Comparison of ENCODE assay signal across 17 cellular contexts in the genomic region with DNA sequence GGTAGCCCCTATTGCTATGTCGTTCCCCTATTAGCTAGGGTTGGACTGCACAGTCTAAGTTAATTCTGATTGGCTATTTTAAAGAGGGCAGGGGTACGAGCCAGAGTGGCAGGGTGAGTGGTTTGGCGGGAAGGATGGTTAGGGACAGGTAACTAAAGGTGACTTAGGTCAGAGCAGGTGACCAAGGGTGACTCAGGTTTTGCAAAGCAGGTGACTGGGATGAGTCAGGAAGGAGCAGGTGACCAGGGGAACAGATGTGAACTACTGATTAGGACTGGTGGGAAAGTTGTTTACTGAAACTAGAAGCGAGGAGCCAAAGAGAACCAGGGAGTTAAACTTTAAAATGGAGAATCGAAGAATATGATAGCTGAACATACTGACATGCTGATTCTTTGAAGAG.
DNase-seq lines count a peak whose midpoint lies in the region; ATAC-seq and TF ChIP-seq lines count a peak whose summit lies in the region.
"Had no signal": no experiment of that assay in that cellular context is flagged by ENCODE, and none has a peak within 500 bp of the region (broad histone marks: within the 10 kb centered on the region; RNA-seq: fewer than 3 reads in every experiment).

No MANE protein-coding gene starts in this region.

- no peaks in the 10 kb centered on the region for H3K79me1 ChIP-seq in trophoblast cell (ENCODE audit: low read length)

- DNase-seq in SJSA1 (ENCODE audit: low read depth in 1 of 2, low spot score in 2 of 2) (no peak), endothelial cell (ENCODE audit: low spot score) (no peak), kidney tubule cell (ENCODE audit: low spot score) (peak; percentile 5), trophoblast cell (peak; percentile 58 to 79), mucosa of gallbladder (ENCODE audit: low spot score) (no peak), esophagus squamous epithelium (lab: John Stamatoyannopoulos, UW) (no peak)
- DNase-seq: ACHN; AML-193; Caco-2; CD4-positive, alpha-beta T cell; DMS79 treated with DMSO at 0.1 percent for 48 hours; GF-D8; GM23248 had no signal

- H2AFZ ChIP-seq in trophoblast cell (ENCODE audit: insufficient read depth, low read length, poor library complexity), result no peak overlapping the region
- H2AFZ ChIP-seq: GM23248 had no signal

- H3K4me1 Mint-ChIP-seq in endothelial cell (ENCODE audit: unreplicated experiment), result peaks cover 2% of the 10 kb centered on the region

- H3K27ac ChIP-seq in SJSA1 (peak overlapping the region; percentile 56), trophoblast cell (ENCODE audit: low read depth, low read length) (no peak overlapping the region), esophagus squamous epithelium (no peak overlapping the region)
- H3K27ac ChIP-seq: C4-2B, GM23248, HL-60 had no signal

- H3K4me2 ChIP-seq in trophoblast cell (ENCODE audit: low read length), result no peak overlapping the region

- H3K4me3 ChIP-seq in SJSA1 (no peak overlapping the region), trophoblast cell (ENCODE audit: low read depth, low read length) (no peak overlapping the region), esophagus squamous epithelium (no peak overlapping the region)
- H3K4me3 ChIP-seq: GM23248, HAP-1 had no signal

- peaks cover 4% of the 10 kb centered on the region for H3K9me3 Mint-ChIP-seq in endothelial cell (ENCODE audit: unreplicated experiment)

- H3K27me3 ChIP-seq in SJSA1 (replicated peaks), result no peaks in the 10 kb centered on the region
- H3K27me3 ChIP-seq in trophoblast cell (ENCODE audit: insufficient read depth, low read length), result no peaks in the 10 kb centered on the region
- no peaks in the 10 kb centered on the region for H3K27me3 ChIP-seq in esophagus squamous epithelium

- H3K4me1 ChIP-seq in SJSA1 (replicated peaks) (peaks cover 24% of the 10 kb centered on the region), trophoblast cell (ENCODE audit: control insufficient read depth in 1 of 2, insufficient read depth in 2 of 2, low read length in 2 of 2) (no peaks in the 10 kb centered on the region), esophagus squamous epithelium (peaks cover 0 to 12% (median 0%) of the 10 kb centered on the region in 3 donors)
- H3K4me1 ChIP-seq: Caco-2, HAP-1 had no signal

- H3K79me2 ChIP-seq in trophoblast cell (ENCODE audit: control insufficient read depth, insufficient read depth, low read length, poor library complexity), result no peaks in the 10 kb centered on the region

- H2BK12ac ChIP-seq in trophoblast cell (ENCODE audit: low read length), result no peak overlapping the region

- WGBS in trophoblast cell (ENCODE audit: extremely low coverage, insufficient coverage, insufficient read length), result no CpG with 5 or more reads among the region's 5 CpGs
- 87 to 93% methylated on average over 5 of the region's 5 CpGs for WGBS in esophagus squamous epithelium, 2 donors

- no peak overlapping the region for H3K14ac ChIP-seq in trophoblast cell (ENCODE audit: low read length)

- no peak overlapping the region for H2AK5ac ChIP-seq in trophoblast cell (ENCODE audit: low read length)

- TF ChIP-seq POLR2A in esophagus squamous epithelium (IDR thresholded peaks at IDR 0.05), result no peak

- H4K91ac ChIP-seq in trophoblast cell (ENCODE audit: low read depth, low read length), result no peak overlapping the region

- H2BK5ac ChIP-seq in trophoblast cell (ENCODE audit: low read depth, low read length, poor library complexity), result no peak overlapping the region

- intact Hi-C loops in esophagus squamous epithelium (cut with DNase I), result no loop called here

- no peak overlapping the region for H4K8ac ChIP-seq in trophoblast cell (ENCODE audit: low read depth, low read length)

- H3K9me3 ChIP-seq in SJSA1 (replicated peaks), result peaks cover 3% of the 10 kb centered on the region; the same call in 1 of the 2 replicates
- peaks cover 5% of the 10 kb centered on the region for H3K9me3 ChIP-seq in trophoblast cell (ENCODE audit: insufficient read depth, low read depth, low read length)
- peaks cover 0 to 9% (median 9%) of the 10 kb centered on the region in 3 donors for H3K9me3 ChIP-seq in esophagus squamous epithelium
- H3K9me3 ChIP-seq: HAP-1 had no signal

- peaks cover 8% of the 10 kb centered on the region for H3K36me3 Mint-ChIP-seq in endothelial cell (ENCODE audit: low read depth, unreplicated experiment)

- no peak overlapping the region for H3K27ac Mint-ChIP-seq in endothelial cell (ENCODE audit: unreplicated experiment)
- H3K27ac Mint-ChIP-seq: CD4-positive, alpha-beta T cell had no signal

- H2BK120ac ChIP-seq in trophoblast cell (ENCODE audit: insufficient read depth, low read length, poor library complexity), result no peak overlapping the region

- H4K12ac ChIP-seq in trophoblast cell (ENCODE audit: low read depth, low read length), result no peak overlapping the region

- H3K4me3 Mint-ChIP-seq in endothelial cell (ENCODE audit: unreplicated experiment), result peak overlapping the region; percentile 49
- H3K4me3 Mint-ChIP-seq: CD4-positive, alpha-beta T cell had no signal

- H3K9ac ChIP-seq in trophoblast cell (ENCODE audit: low read length), result no peak overlapping the region
- H3K9ac ChIP-seq: GM23248 had no signal

- H3K36me3 ChIP-seq in SJSA1 (no peaks in the 10 kb centered on the region), trophoblast cell (ENCODE audit: control insufficient read depth in 1 of 2, insufficient read depth in 2 of 2, low read length in 2 of 2) (peaks cover 0 to 2% of the 10 kb centered on the region in 2 experiments), esophagus squamous epithelium (no peaks in the 10 kb centered on the region)
- H3K36me3 ChIP-seq: HAP-1 had no signal

- no peak overlapping the region for H3K18ac ChIP-seq in trophoblast cell (ENCODE audit: low read length)

- H3K4ac ChIP-seq in trophoblast cell (ENCODE audit: low read depth, low read length), result no peak overlapping the region

- TF ChIP-seq CTCF in endothelial cell (IDR thresholded peaks at IDR 0.05; ENCODE audit: unreplicated experiment) (no peak), esophagus squamous epithelium (IDR thresholded peaks at IDR 0.05) (no peak)

- ATAC-seq in HG02884 (IDR thresholded peaks at IDR 0.05; ENCODE audit: unreplicated experiment), result no peak

- no peak overlapping the region for H3K23ac ChIP-seq in trophoblast cell (ENCODE audit: low read length)

- H3K27me3 Mint-ChIP-seq in endothelial cell (ENCODE audit: unreplicated experiment), result peaks cover 5% of the 10 kb centered on the region
- H3K27me3 Mint-ChIP-seq: CD4-positive, alpha-beta T cell had no signal

Comparison
In these comparisons a context has a peak if more than half of its experiments do, and no peak if none do; other contexts are left out.
1. DNase-seq: peak in kidney tubule cell (single experiment) and trophoblast cell (2 of 2); none in SJSA1 (0 of 2), endothelial cell (single experiment), mucosa of gallbladder (single experiment) and esophagus squamous epithelium (single experiment).